ENCODE assay signal across 8 cellular contexts in genomic region chr2:20438334-20439192, GRCh38. TPM values are rescaled to one million over a fixed set of nuclear protein-coding genes. Genes with fewer than 3 reads are reported as not detected.
DNase-seq lines count a peak whose midpoint lies in the region; ATAC-seq and TF ChIP-seq lines count a peak whose summit lies in the region.

No MANE protein-coding gene starts in this region.

- in situ Hi-C loops in HAP-1 (cut with MboI; ENCODE audit: low sequenced_read_pairs) = no loop called here

- peak; percentile 45 for DNase-seq in AG08395 (ENCODE audit: low spot score)
- DNase-seq in NCI-H2029 (lab: John Stamatoyannopoulos, UW) = peak; percentile 86
- peak; percentile 83 for DNase-seq in coronary artery (ENCODE audit: low spot score)
- DNase-seq in activated T-cell treated with anti-CD3 and anti-CD28 coated beads, Interleukin-2, amount 50 U/mL, for 72 hours = no peak
- DNase-seq in HAP-1 (ENCODE audit: low spot score in 2 of 2) = no peak

- H3K27ac ChIP-seq in coronary artery (peak overlapping the region; percentile 62 to 83), mucosa of rectum (ENCODE audit: low read depth in 2 of 2, low read length in 2 of 2) (peak overlapping the region; percentile 29 to 83)

- H3K27me3 ChIP-seq in mucosa of rectum (ENCODE audit: control insufficient read depth in 2 of 2, insufficient read depth in 2 of 2, low read length in 2 of 2) (no peaks in the 10 kb centered on the region), HAP-1 (ENCODE audit: low read depth) (peaks cover 6% of the 10 kb centered on the region; the same call in 1 of the 2 replicates)

- H3K4me1 ChIP-seq in mucosa of rectum (ENCODE audit: control insufficient read depth in 2 of 2, insufficient read depth in 2 of 2, low read length in 2 of 2) (peaks cover 7 to 15% of the 10 kb centered on the region in 2 donors), HAP-1 (no peaks in the 10 kb centered on the region)

- peak overlapping the region; percentile 24 to 76 for H3K9ac ChIP-seq in mucosa of rectum (ENCODE audit: low read depth in 1 of 2, low read length in 2 of 2)

- no peak overlapping the region for H3K4me3 Mint-ChIP-seq in activated T-cell treated with anti-CD3 and anti-CD28 coated beads, Interleukin-2, amount 50 U/mL, for 72 hours

- no peak for TF ChIP-seq CTCF in coronary artery (IDR thresholded peaks at IDR 0.05)

- H3K36me3 ChIP-seq in mucosa of rectum (ENCODE audit: control insufficient read depth in 2 of 2, insufficient read depth in 2 of 2, low read length in 2 of 2) = no peaks in the 10 kb centered on the region
- no peaks in the 10 kb centered on the region for H3K36me3 ChIP-seq in HAP-1 (replicated peaks)

- H3K27me3 Mint-ChIP-seq in activated T-cell treated with anti-CD3 and anti-CD28 coated beads, Interleukin-2, amount 50 U/mL, for 72 hours (ENCODE audit: low read depth) = peaks cover 42% of the 10 kb centered on the region

- ATAC-seq in GM18868 (IDR thresholded peaks at IDR 0.05; ENCODE audit: unreplicated experiment) (no peak), GM19395 (IDR thresholded peaks at IDR 0.05; ENCODE audit: unreplicated experiment) (no peak)
- ATAC-seq in activated T-cell treated with anti-CD3 and anti-CD28 coated beads, Interleukin-2, amount 50 U/mL, for 72 hours (replicated peaks in 1 of 2) = no peak

- H3K9me3 Mint-ChIP-seq in activated T-cell treated with anti-CD3 and anti-CD28 coated beads, Interleukin-2, amount 50 U/mL, for 72 hours = no peaks in the 10 kb centered on the region

- H3K4me3 ChIP-seq in coronary artery (peak overlapping the region; percentile 29), mucosa of rectum (ENCODE audit: low read length in 2 of 2) (peak overlapping the region; percentile 3 to 45), HAP-1 (no peak overlapping the region)

- H3K4me1 Mint-ChIP-seq in activated T-cell treated with anti-CD3 and anti-CD28 coated beads, Interleukin-2, amount 50 U/mL, for 72 hours (ENCODE audit: low read depth) = no peaks in the 10 kb centered on the region

- no peaks in the 10 kb centered on the region for H3K36me3 Mint-ChIP-seq in activated T-cell treated with anti-CD3 and anti-CD28 coated beads, Interleukin-2, amount 50 U/mL, for 72 hours (ENCODE audit: insufficient read depth in 2 of 2)

- H3K9me3 ChIP-seq in mucosa of rectum (ENCODE audit: control insufficient read depth in 2 of 2, low read length in 2 of 2) = no peaks in the 10 kb centered on the region
- H3K9me3 ChIP-seq in HAP-1 = no peaks in the 10 kb centered on the region

- no peak overlapping the region for H3K27ac Mint-ChIP-seq in activated T-cell treated with anti-CD3 and anti-CD28 coated beads, Interleukin-2, amount 50 U/mL, for 72 hours

RNA-seq across cellular contexts. Expression of gene RHOB, which starts 8.3 kb away (rescaled TPM):
- 10 to 100 TPM; 17.5 to 44.7 TPM for total RNA-seq in activated T-cell treated with anti-CD3 and anti-CD28 coated beads, Interleukin-2, amount 50 U/mL, for 72 hours

Comparison
In these comparisons a context has a peak if more than half of its experiments do, and no peak if none do; other contexts are left out.
1. DNase-seq: peak in AG08395 (single experiment), NCI-H2029 (single experiment) and coronary artery (single experiment); none in activated T-cell treated with anti-CD3 and anti-CD28 coated beads, Interleukin-2, amount 50 U/mL, for 72 hours (0 of 2) and HAP-1 (0 of 2).